25 cellular contexts compared by ENCODE assay signal in genomic region chr10:32105782-32106382, GRCh38. TPM values are rescaled to one million over a fixed set of nuclear protein-coding genes. Genes with fewer than 3 reads are reported as not detected.
DNase-seq lines count a peak whose midpoint lies in the region; ATAC-seq and TF ChIP-seq lines count a peak whose summit lies in the region.
"Had no signal": no experiment of that assay in that cellular context is flagged by ENCODE, and none has a peak within 500 bp of the region (broad histone marks: within the 10 kb centered on the region; RNA-seq: fewer than 3 reads in every experiment).

No MANE protein-coding gene starts in this region.

- CTCF ChIA-PET in PC-3 (lab: Charles Lee): no interaction called here

- H2BK5ac ChIP-seq in mesenchymal stem cell (ENCODE audit: low read depth, low read length, poor library complexity, severe bottlenecking): no peak overlapping the region

- peak; percentile 11 for DNase-seq in COLO668 (lab: John Stamatoyannopoulos, UW; ENCODE audit: unreplicated experiment)
- DNase-seq in HuH-7.5 (ENCODE audit: low spot score): peak; percentile 49
- DNase-seq in PC-3: no peak
- peak; percentile 27 for DNase-seq in medulla oblongata (ENCODE audit: extremely low spot score)
- DNase-seq in NCI-H524 treated with DMSO at 0.1 percent for 48 hours (lab: John Stamatoyannopoulos, UW): no peak
- no peak for DNase-seq in mesenchymal stem cell
- no peak for DNase-seq in C1 segment of cervical spinal cord (lab: John Stamatoyannopoulos, UW)
- DNase-seq: ACHN; activated CD4-positive, alpha-beta T cell treated with anti-CD3 and anti-CD28 coated beads, Interleukin-2, amount 50 U/mL, for 4 hours; activated CD8-positive, alpha-beta memory T cell treated with anti-CD3 and anti-CD28 coated beads, Interleukin-2, amount 50 U/mL, for 48 hours; activated naive CD8-positive, alpha-beta T cell treated with anti-CD3 and anti-CD28 coated beads for 36 hours; glutamatergic neuron; kidney glomerular epithelial cell; mammary epithelial cell; NCI-H1930; NCI-H524; stimulated activated CD4-positive, alpha-beta T cell treated with anti-CD3 and anti-CD28 coated beads, Interleukin-4, amount 100 ng/mL, for 1 hour; T-helper 9 cell had no signal

- H3K27me3 ChIP-seq in PC-3 (ENCODE audit: low read length) (no peaks in the 10 kb centered on the region), mesenchymal stem cell (ENCODE audit: control insufficient read depth in 1 of 2, insufficient read depth in 1 of 2, low read length in 2 of 2) (no peaks in the 10 kb centered on the region)
- H3K27me3 ChIP-seq: BLaER1 treated with 17β-estradiol and CSF1 and Interleukin-3, amounts not matched to agents 10 nM and 100 nM; neutrophil; suprapubic skin had no signal

- no peak overlapping the region for H2AFZ ChIP-seq in PC-3 (ENCODE audit: low read length)
- no peak overlapping the region for H2AFZ ChIP-seq in mesenchymal stem cell (ENCODE audit: low read depth, low read length)

- no peak overlapping the region for H3K4me3 ChIP-seq in PC-3 (ENCODE audit: low read length)
- no peak overlapping the region for H3K4me3 ChIP-seq in mesenchymal stem cell (ENCODE audit: insufficient read depth in 1 of 2, low read depth in 1 of 2, low read length in 2 of 2)
- H3K4me3 ChIP-seq: BLaER1 treated with 17β-estradiol and CSF1 and Interleukin-3, amounts not matched to agents 10 nM and 100 nM; HAP-1; suprapubic skin had no signal

- 96% methylated on average over 6 of the region's 7 CpGs for WGBS in mesenchymal stem cell

- H4K20me1 ChIP-seq in PC-3 (ENCODE audit: low read length): no peaks in the 10 kb centered on the region
- H4K20me1 ChIP-seq: BLaER1 treated with 17β-estradiol and CSF1 and Interleukin-3, amounts not matched to agents 10 nM and 100 nM had no signal

- intact Hi-C loops in PC-3 (cut with micrococcal nuclease): no loop called here

- POLR2A ChIA-PET in PC-3 (lab: Charles Lee; ENCODE audit: unreplicated experiment): no interaction called here

- no TSS peak for BruUV-seq in PC-3 (replicated peaks; lab: Mats Ljungman, UMichigan)

- no peak overlapping the region for H2BK12ac ChIP-seq in mesenchymal stem cell (ENCODE audit: low read length in 2 of 2)

- H2AK5ac ChIP-seq in mesenchymal stem cell (ENCODE audit: low read length, severe bottlenecking): no peak overlapping the region

- no peak overlapping the region for H4K91ac ChIP-seq in mesenchymal stem cell (ENCODE audit: low read length)

- no peak for TF ChIP-seq CTCF in PC-3 (conservative IDR thresholded peaks at IDR 0.05; ENCODE audit: low read depth, low read length)

- no peak overlapping the region for H4K8ac ChIP-seq in mesenchymal stem cell (ENCODE audit: low read length)

- H3K4me1 ChIP-seq in PC-3 (ENCODE audit: insufficient read depth, low read length) (no peaks in the 10 kb centered on the region), mesenchymal stem cell (ENCODE audit: control insufficient read depth, insufficient read depth, low read depth, low read length) (no peaks in the 10 kb centered on the region)
- H3K4me1 ChIP-seq: BLaER1 treated with 17β-estradiol and CSF1 and Interleukin-3, amounts not matched to agents 10 nM and 100 nM; HAP-1 had no signal

- H3K9ac ChIP-seq in PC-3 (ENCODE audit: low read length) (no peak overlapping the region), mesenchymal stem cell (ENCODE audit: low read length) (no peak overlapping the region)
- H3K9ac ChIP-seq: BLaER1 treated with 17β-estradiol and CSF1 and Interleukin-3, amounts not matched to agents 10 nM and 100 nM had no signal

- no peaks in the 10 kb centered on the region for H3K9me3 ChIP-seq in PC-3 (ENCODE audit: low read length)
- H3K9me3 ChIP-seq in mesenchymal stem cell (ENCODE audit: control insufficient read depth, low read length): no peaks in the 10 kb centered on the region
- H3K9me3 ChIP-seq: HAP-1, neutrophil, suprapubic skin had no signal

- H3K14ac ChIP-seq in mesenchymal stem cell (ENCODE audit: low read length in 2 of 2): no peak overlapping the region

- ATAC-seq in PC-3 (peak; percentile 76), HG02938 (IDR thresholded peaks at IDR 0.05; ENCODE audit: unreplicated experiment) (no peak)
- ATAC-seq: Right ventricle myocardium inferior; stimulated activated memory B cell treated with anti-CD40 and anti-IgM and Interleukin-4, amounts not matched to agents 10 μg/mL and 1 μg/mL and 100 μg/mL, for 72 hours had no signal

- no peak overlapping the region for H3K18ac ChIP-seq in mesenchymal stem cell (ENCODE audit: low read depth in 1 of 2, low read length in 2 of 2)

- no peak overlapping the region for H2BK15ac ChIP-seq in mesenchymal stem cell (ENCODE audit: low read depth, poor library complexity, severe bottlenecking)

- H3K27ac ChIP-seq in PC-3 (ENCODE audit: low read length) (no peak overlapping the region), mesenchymal stem cell (ENCODE audit: low read length, poor library complexity, severe bottlenecking) (no peak overlapping the region)
- H3K27ac ChIP-seq: BLaER1 treated with 17β-estradiol and CSF1 and Interleukin-3, amounts not matched to agents 10 nM and 100 nM; neutrophil; suprapubic skin had no signal

- H3K9me2 ChIP-seq in PC-3 (replicated peaks; ENCODE audit: low read length): no peaks in the 10 kb centered on the region

- H3K4me2 ChIP-seq in PC-3 (ENCODE audit: low read length) (no peak overlapping the region), mesenchymal stem cell (ENCODE audit: low read length, poor library complexity, severe bottlenecking) (no peak overlapping the region)
- H3K4me2 ChIP-seq: BLaER1 treated with 17β-estradiol and CSF1 and Interleukin-3, amounts not matched to agents 10 nM and 100 nM had no signal

- H3K36me3 ChIP-seq in PC-3 (ENCODE audit: low read depth, low read length) (no peaks in the 10 kb centered on the region), mesenchymal stem cell (ENCODE audit: control insufficient read depth in 1 of 2, insufficient read depth in 2 of 2, low read depth in 1 of 2, low read length in 2 of 2) (no peaks in the 10 kb centered on the region)
- H3K36me3 ChIP-seq: BLaER1 treated with 17β-estradiol and CSF1 and Interleukin-3, amounts not matched to agents 10 nM and 100 nM; HAP-1; neutrophil; suprapubic skin had no signal

- H2BK120ac ChIP-seq in mesenchymal stem cell (ENCODE audit: low read depth, low read length): no peak overlapping the region

- H3F3A ChIP-seq in PC-3 (ENCODE audit: low read length, unreplicated experiment): no peaks in the 10 kb centered on the region

- H3K4ac ChIP-seq in mesenchymal stem cell (ENCODE audit: low read depth in 1 of 2, low read length in 2 of 2): no peak overlapping the region

- H3K79me1 ChIP-seq in mesenchymal stem cell (replicated peaks; ENCODE audit: low read length, poor library complexity, severe bottlenecking): no peaks in the 10 kb centered on the region

- no peak overlapping the region for H3K23ac ChIP-seq in mesenchymal stem cell (ENCODE audit: low read length in 2 of 2)

- H3K79me2 ChIP-seq in PC-3 (ENCODE audit: low read length): no peaks in the 10 kb centered on the region

RNA-seq across cellular contexts. Expression of gene KIF5B, which starts 49.7 kb away (rescaled TPM):
- total RNA-seq in PC-3 (2014; rRNA removed): 76.7 and 84.4 TPM in 2 replicates
- 87.3 TPM for polyA plus RNA-seq in mesenchymal stem cell (2013, experiment 1 of 2)
- 89.5 TPM for polyA plus RNA-seq in mesenchymal stem cell (2013, experiment 2 of 2)

Comparison
In these comparisons a context has a peak if more than half of its experiments do, and no peak if none do; other contexts are left out.
1. DNase-seq: peak in COLO668 (single experiment), HuH-7.5 (single experiment) and medulla oblongata (single experiment); none in PC-3 (single experiment), NCI-H524 treated with DMSO at 0.1 percent for 48 hours (single experiment), mesenchymal stem cell (single experiment) and C1 segment of cervical spinal cord (0 of 14).